Comparison of ENCODE assay signal across 8 cellular contexts in genomic region chr22:41544671-41545476, GRCh38. TPM values are rescaled to one million over a fixed set of nuclear protein-coding genes. Genes with fewer than 3 reads are reported as not detected.
DNase-seq lines count a peak whose midpoint lies in the region; ATAC-seq and TF ChIP-seq lines count a peak whose summit lies in the region.

No MANE protein-coding gene starts in this region.

- BruUV-seq in Caco-2 (replicated peaks; lab: Mats Ljungman, UMichigan), result no TSS peak

- H3K9me3 ChIP-seq in Caco-2, result no peaks in the 10 kb centered on the region

- no peak for TF ChIP-seq CTCF in Caco-2 (IDR thresholded peaks at IDR 0.05; ENCODE audit: insufficient read depth in 1 of 2, low read depth in 1 of 2, low read length in 1 of 2, severe bottlenecking in 1 of 2, unreplicated experiment in 1 of 2)
- TF ChIP-seq CTCF in neural crest cell (conservative IDR thresholded peaks at IDR 0.05), result no peak

- peaks cover 23% of the 10 kb centered on the region for H3K4me1 ChIP-seq in Caco-2

- intact Hi-C loops in Caco-2 (cut with micrococcal nuclease; ENCODE audit: unreplicated experiment), result loop anchor here (2.0 kb wide), 1 partner anchor 46 kb away; no protein-coding TSS in a partner anchor

- H3K27ac Mint-ChIP-seq in Caco-2 (ENCODE audit: unreplicated experiment), result peak overlapping the region; percentile 79
- H3K27ac Mint-ChIP-seq in central memory CD8-positive, alpha-beta T cell (ENCODE audit: low read depth), result peak overlapping the region; percentile 90
- H3K27ac Mint-ChIP-seq in neural crest cell (ENCODE audit: unreplicated experiment), result peak overlapping the region; percentile 79

- no peaks in the 10 kb centered on the region; the same call in 1 of the 2 replicates for H3K36me3 ChIP-seq in Caco-2 (ENCODE audit: control insufficient read depth, insufficient read depth, low read length)

- CTCF ChIA-PET in Caco-2 (lab: Charles Lee), result no interaction called here

- H3K36me3 Mint-ChIP-seq in Caco-2 (ENCODE audit: insufficient read depth, unreplicated experiment) (peaks cover 13% of the 10 kb centered on the region), neural crest cell (ENCODE audit: low read depth) (peaks cover 4% of the 10 kb centered on the region)
- H3K36me3 Mint-ChIP-seq in central memory CD8-positive, alpha-beta T cell (ENCODE audit: insufficient read depth), result peaks cover 17% of the 10 kb centered on the region

- H3K4me1 Mint-ChIP-seq in Caco-2 (ENCODE audit: low read depth, unreplicated experiment) (peaks cover 32% of the 10 kb centered on the region), neural crest cell (peaks cover 45% of the 10 kb centered on the region)
- H3K4me1 Mint-ChIP-seq in central memory CD8-positive, alpha-beta T cell, result peaks cover 37% of the 10 kb centered on the region

- H3K9me3 Mint-ChIP-seq in Caco-2 (ENCODE audit: unreplicated experiment), result no peaks in the 10 kb centered on the region
- H3K9me3 Mint-ChIP-seq in central memory CD8-positive, alpha-beta T cell, result no peaks in the 10 kb centered on the region
- no peaks in the 10 kb centered on the region for H3K9me3 Mint-ChIP-seq in neural crest cell

- no peak for DNase-seq in Caco-2
- no peak for DNase-seq in Jurkat, Clone E6-1 (ENCODE audit: low read depth, low spot score)
- DNase-seq in central memory CD8-positive, alpha-beta T cell (ENCODE audit: low spot score in 2 of 2), result no peak
- DNase-seq in neural crest cell (ENCODE audit: low read depth, low spot score), result no peak
- no peak for DNase-seq in SIG-M5 treated with dmso at 0.1 percent for 504 hours (lab: John Stamatoyannopoulos, UW; ENCODE audit: unreplicated experiment)
- DNase-seq in amygdala (lab: John Stamatoyannopoulos, UW), result no peak
- no peak for DNase-seq in NCI-H446 treated with DMSO at 0.1 percent for 48 hours (lab: John Stamatoyannopoulos, UW)
- DNase-seq in AG08396 (ENCODE audit: low spot score), result no peak

- H3K4me3 Mint-ChIP-seq in Caco-2 (ENCODE audit: unreplicated experiment) (peak overlapping the region; percentile 97), neural crest cell (peak overlapping the region; percentile 96)
- peak overlapping the region; percentile 92 for H3K4me3 Mint-ChIP-seq in central memory CD8-positive, alpha-beta T cell

- H3K27me3 Mint-ChIP-seq in Caco-2 (ENCODE audit: insufficient read depth, unreplicated experiment), result no peaks in the 10 kb centered on the region
- no peaks in the 10 kb centered on the region for H3K27me3 Mint-ChIP-seq in central memory CD8-positive, alpha-beta T cell
- H3K27me3 Mint-ChIP-seq in neural crest cell (ENCODE audit: low read depth), result no peaks in the 10 kb centered on the region

- peak overlapping the region; percentile 33 for H3K4me3 ChIP-seq in Caco-2 (ENCODE audit: low read depth, low read length)
- peak overlapping the region; percentile 95 for H3K4me3 ChIP-seq in Jurkat, Clone E6-1 (ENCODE audit: low read length)

- ATAC-seq in central memory CD8-positive, alpha-beta T cell (replicated peaks; ENCODE audit: extremely low read depth, poor library complexity, severe bottlenecking), result peak; percentile 23

- H3K27me3 ChIP-seq in Caco-2 (replicated peaks; ENCODE audit: control insufficient read depth, insufficient read depth, low read length), result no peaks in the 10 kb centered on the region

- POLR2A ChIA-PET in Caco-2 (lab: Charles Lee), result no interaction called here

RNA-seq across cellular contexts. Expression of gene POLR3H, which starts 0.6 kb away (rescaled TPM):
- total RNA-seq in Caco-2 (2022) (42.2 and 45.4 TPM in 2 replicates), neural crest cell (54.0 and 55.5 TPM in 2 replicates)
- 53.1 TPM for polyA plus RNA-seq in Jurkat, Clone E6-1 (2012; ENCODE audit: insufficient read depth, insufficient read length)

RNA-seq across cellular contexts. Expression of gene CSDC2, which starts 15.9 kb away (rescaled TPM):
- 0.37 and 0.41 TPM in 2 replicates for total RNA-seq in Caco-2 (2022)
- polyA plus RNA-seq in Jurkat, Clone E6-1 (2012; ENCODE audit: insufficient read depth, insufficient read length), result not detected
- 0.75 and 0.98 TPM in 2 replicates for total RNA-seq in neural crest cell

RNA-seq across cellular contexts. Expression of gene PMM1, which starts 44.8 kb away (rescaled TPM):
- total RNA-seq in Caco-2 (2022) (27.8 and 29.6 TPM in 2 replicates), neural crest cell (28.0 and 30.8 TPM in 2 replicates)
- polyA plus RNA-seq in Jurkat, Clone E6-1 (2012; ENCODE audit: insufficient read depth, insufficient read length), result 34.2 TPM
